Comparison of ENCODE assay signal across 9 cellular contexts in the genomic region with DNA sequence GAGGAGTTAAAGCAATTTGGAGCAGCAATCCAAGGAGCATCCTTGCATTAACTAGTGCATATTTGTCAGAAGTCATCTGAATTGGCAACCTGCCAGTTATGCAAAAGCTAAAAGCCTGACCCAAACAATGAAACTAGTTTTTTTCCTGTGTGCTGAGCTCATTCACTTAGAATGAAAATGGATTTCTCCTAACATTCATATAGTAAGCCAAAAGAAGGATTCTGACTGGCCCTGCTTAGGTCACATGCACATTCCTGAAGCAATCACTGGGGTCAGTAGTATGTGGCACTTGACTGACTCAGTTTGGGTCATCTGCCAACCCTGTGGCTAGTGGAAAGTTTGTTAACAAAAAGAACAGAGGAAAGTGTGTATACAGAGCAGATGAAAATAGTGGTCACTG. TPM values are rescaled to one million over a fixed set of nuclear protein-coding genes. Genes with fewer than 3 reads are reported as not detected.
DNase-seq lines count a peak whose midpoint lies in the region; ATAC-seq, FAIRE-seq and TF ChIP-seq lines count a peak whose summit lies in the region.
"Had no signal": no experiment of that assay in that cellular context is flagged by ENCODE, and none has a peak within 500 bp of the region (broad histone marks: within the 10 kb centered on the region; RNA-seq: fewer than 3 reads in every experiment).

No MANE protein-coding gene starts in this region.

- POLR2A ChIA-PET in BJ (lab: Charles Lee) (interaction anchor here (1.0 kb wide), 1 partner anchor 11 kb away, joined by 3 read pairs; no protein-coding TSS in a partner anchor), GM12878 (lab: Charles Lee) (interaction anchor here (0.9 kb wide), 1 partner anchor 30 kb away, joined by 3 read pairs; no protein-coding TSS in a partner anchor)

- H3K9me3 ChIP-seq in GM12878 (replicated peaks; ENCODE audit: control insufficient read depth, insufficient read depth, low read length) = no peaks in the 10 kb centered on the region

- H3K4me1 ChIP-seq in GM12878 (ENCODE audit: control insufficient read depth, insufficient read depth, low read length) = peaks cover 3% of the 10 kb centered on the region; the same call in 1 of the 2 replicates

- CTCF ChIA-PET in BJ (lab: Yijun Ruan, JAX) = interaction anchor here (1.3 kb wide), 1 partner anchor 11 kb away, joined by 6 read pairs; no protein-coding TSS in a partner anchor
- CTCF ChIA-PET in GM12878 (lab: Yijun Ruan, JAX) = interaction anchor here (0.8 to 1.2 kb wide), 3 partner anchors 11 to 25 kb away, joined by 3 to 4 read pairs (median 3); no protein-coding TSS in a partner anchor

- no TSS peak for BruUV-seq in GM12878 (replicated peaks; lab: Mats Ljungman, UMichigan)

- TF ChIP-seq CTCF in BJ (IDR thresholded peaks at IDR 0.05; ENCODE audit: insufficient read depth, low read depth, low read length) (no peak), GM12878 (IDR thresholded peaks at IDR 0.05 in 2 of 3, conservative IDR thresholded peaks at IDR 0.05 in 1 of 3; ENCODE audit: control insufficient read depth in 2 of 3, extremely low read depth in 1 of 3, insufficient read depth in 1 of 3, low read depth in 3 of 3, low read length in 3 of 3) (no peak)

- peak; percentile 23; the same call in 2 of the 3 replicates for ATAC-seq in GM12878

- DNase-seq in BJ (ENCODE audit: low read depth) = peak; percentile 80
- peak; percentile 54 for DNase-seq in HK-2 (ENCODE audit: unreplicated experiment)
- DNase-seq in GM12878 (ENCODE audit: low read depth, low spot score) = no peak
- DNase-seq in left kidney (ENCODE audit: low read depth, low spot score) = peak; percentile 49
- no peak for DNase-seq in NCI-H2029 (lab: John Stamatoyannopoulos, UW)
- DNase-seq in middle frontal gyrus (ENCODE audit: extremely low spot score, low spot score) = no peak
- DNase-seq in NCI-H2029 treated with DMSO at 0.1 percent for 48 hours (lab: John Stamatoyannopoulos, UW) = no peak
- DNase-seq in NCI-H82 (lab: John Stamatoyannopoulos, UW) = no peak

- SMC1A ChIA-PET in GM12878 (lab: Charles Lee; ENCODE audit: uncharacterized antibody, unreplicated experiment) = interaction anchor here (0.6 to 1.0 kb wide), 2 partner anchors 154 to 339 kb away, joined by 3 read pairs; no protein-coding TSS in a partner anchor

- no peak overlapping the region for H3K27ac ChIP-seq in GM12878 (ENCODE audit: control insufficient read depth, insufficient read depth)

- no peak overlapping the region for H2AFZ ChIP-seq in GM12878 (ENCODE audit: control insufficient read depth, low read depth, low read length)

- H3K27me3 ChIP-seq in BJ (ENCODE audit: control insufficient read depth, insufficient read depth, low read length) (no peaks in the 10 kb centered on the region), GM12878 (replicated peaks in 1 of 2; ENCODE audit: control insufficient read depth in 2 of 2, insufficient read depth in 2 of 2, low read length in 1 of 2) (no peaks in the 10 kb centered on the region)

- TF ChIP-seq POLR2A in GM12878 (IDR thresholded peaks at IDR 0.05; ENCODE audit: low read depth, low read length) = no peak

- TF ChIP-seq EP300 in GM12878 (IDR thresholded peaks at IDR 0.05; ENCODE audit: borderline replicate concordance in 1 of 2, control insufficient read depth in 1 of 2, low read depth in 2 of 2, low read length in 2 of 2) = no peak

- no peak for FAIRE-seq in GM12878 (lab: Jason Lieb, UNC)
- FAIRE-seq: TTC549 had no signal

- no peak overlapping the region for H3K9ac ChIP-seq in GM12878 (ENCODE audit: control insufficient read depth, insufficient read depth, low read length)

- H3K4me2 ChIP-seq in GM12878 (ENCODE audit: control insufficient read depth, insufficient read depth) = no peak overlapping the region

- TF ChIP-seq RAD21 in GM12878 (IDR thresholded peaks at IDR 0.05; ENCODE audit: insufficient read depth, low read depth, low read length) = no peak

- no peaks in the 10 kb centered on the region for H4K20me1 ChIP-seq in GM12878 (ENCODE audit: control insufficient read depth, insufficient read depth)

- intact Hi-C loops in GM12878 (cut with micrococcal nuclease; ENCODE audit: unreplicated experiment) = no loop called here

- RAD21 ChIA-PET in GM12878 (lab: Charles Lee; ENCODE audit: unreplicated experiment) = no interaction called here

- H3K79me2 ChIP-seq in GM12878 (ENCODE audit: control insufficient read depth, insufficient read depth, low read length) = no peaks in the 10 kb centered on the region

- in situ Hi-C loops in GM12878 (cut with MboI) = no loop called here

- no peak overlapping the region for H3K4me3 ChIP-seq in BJ (ENCODE audit: low read depth, low read length)
- H3K4me3 ChIP-seq in GM12878 = no peak overlapping the region

- H3K36me3 ChIP-seq in BJ (ENCODE audit: control insufficient read depth, insufficient read depth, low read length) (no peaks in the 10 kb centered on the region), GM12878 (ENCODE audit: control insufficient read depth in 2 of 2, insufficient read depth in 2 of 2, low read length in 1 of 2) (no peaks in the 10 kb centered on the region)

TF ChIP-seq in GM12878, 131 proteins besides CTCF, POLR2A, EP300 and RAD21 (continues in another document):
- no peak for TF ChIP-seq ZBTB4 (CRISPR knock-in tag; IDR thresholded peaks at IDR 0.05)

RNA-seq across cellular contexts. Expression of gene OXSM, which starts 30.5 kb away (rescaled TPM):
- 10.6 and 15.9 TPM in 2 replicates for polyA plus RNA-seq in BJ (2011; rRNA removed)
- polyA minus RNA-seq in BJ (2011; rRNA and poly(A)+ RNA removed) = 4.8 and 8.6 TPM in 2 replicates
- total RNA-seq in GM12878 (2013; cell fraction: nucleolus; rRNA removed) = 27.8 and 28.1 TPM in 2 replicates
- 12.9 and 16.8 TPM in 2 replicates for total RNA-seq in GM12878 (2014; rRNA removed)
- 13.3 and 14.2 TPM in 2 replicates for total RNA-seq in GM12878 (2014; rRNA removed; fragmentation: Illumina TruSeq; extraction: Trizol)
- 12.3 and 12.9 TPM in 2 replicates for total RNA-seq in GM12878 (2021)
- polyA plus RNA-seq in GM12878 (2011; ENCODE audit: low read depth) = 8.3 TPM
- polyA plus RNA-seq in GM12878 (2011; rRNA removed) = 37.5 and 65.0 TPM in 2 replicates
- 20.1 and 21.1 TPM in 2 replicates for polyA plus RNA-seq in GM12878 (2011; cell fraction: cytosol; rRNA removed)
- polyA plus RNA-seq in GM12878 (2011; cell fraction: nucleus; rRNA removed) = 25.1 and 31.4 TPM in 2 replicates
- polyA plus RNA-seq in GM12878 (2012) = 9.6 and 14.8 TPM in 2 replicates
- 16.9 and 19.0 TPM in 2 replicates for polyA plus RNA-seq in GM12878 (2014; fragmentation: Illumina TruSeq; extraction: Trizol)
- 10 to 100 TPM; 28.6 to 32.5 TPM for polyA plus RNA-seq in GM12878 (2014; fragmentation: Nextera tagmentation; extraction: Ambion mirVana)
- 11.9 and 13.7 TPM in 2 replicates for polyA plus RNA-seq in GM12878 (2014; rRNA removed)
- 10 to 100 TPM; 27.2 to 30.9 TPM for polyA plus RNA-seq in GM12878 (2016; fragmentation: Nextera tagmentation; extraction: Ambion mirVana)
- 17.6 and 23.0 TPM in 2 replicates for polyA minus RNA-seq in GM12878 (2011; rRNA and poly(A)+ RNA removed)
- polyA minus RNA-seq in GM12878 (2011; cell fraction: cytosol; rRNA and poly(A)+ RNA removed) = 6.1 and 7.5 TPM in 2 replicates
- polyA minus RNA-seq in GM12878 (2011; cell fraction: nucleus; rRNA and poly(A)+ RNA removed) = 12.8 and 13.4 TPM in 2 replicates

RNA-seq across cellular contexts. Expression of gene NGLY1, which starts 37.1 kb away (rescaled TPM):
- polyA plus RNA-seq in BJ (2011; rRNA removed) = 8.2 and 15.0 TPM in 2 replicates
- 7.0 and 9.5 TPM in 2 replicates for polyA minus RNA-seq in BJ (2011; rRNA and poly(A)+ RNA removed)
- total RNA-seq in GM12878 (2013; cell fraction: nucleolus; rRNA removed) = 268 and 273 TPM in 2 replicates
- 39.5 and 48.4 TPM in 2 replicates for total RNA-seq in GM12878 (2014; rRNA removed)
- total RNA-seq in GM12878 (2014; rRNA removed; fragmentation: Illumina TruSeq; extraction: Trizol) = 54.0 and 57.4 TPM in 2 replicates
- 44.6 and 47.7 TPM in 2 replicates for total RNA-seq in GM12878 (2021)
- 29.0 TPM for polyA plus RNA-seq in GM12878 (2011; ENCODE audit: low read depth)
- polyA plus RNA-seq in GM12878 (2011; rRNA removed) = 54.0 and 78.5 TPM in 2 replicates
- 22.4 and 31.4 TPM in 2 replicates for polyA plus RNA-seq in GM12878 (2011; cell fraction: cytosol; rRNA removed)
- 38.1 and 39.8 TPM in 2 replicates for polyA plus RNA-seq in GM12878 (2011; cell fraction: nucleus; rRNA removed)
- polyA plus RNA-seq in GM12878 (2012) = 49.8 and 58.0 TPM in 2 replicates
- 46.3 and 57.7 TPM in 2 replicates for polyA plus RNA-seq in GM12878 (2014; fragmentation: Illumina TruSeq; extraction: Trizol)
- 10 to 100 TPM; 29.8 to 32.2 TPM for polyA plus RNA-seq in GM12878 (2014; fragmentation: Nextera tagmentation; extraction: Ambion mirVana)
- polyA plus RNA-seq in GM12878 (2014; rRNA removed) = 27.5 and 33.8 TPM in 2 replicates
- 10 to 100 TPM; 60.2 to 73.5 TPM for polyA plus RNA-seq in GM12878 (2016; fragmentation: Nextera tagmentation; extraction: Ambion mirVana)
- 41.5 and 47.8 TPM in 2 replicates for polyA minus RNA-seq in GM12878 (2011; rRNA and poly(A)+ RNA removed)
- 19.2 and 19.6 TPM in 2 replicates for polyA minus RNA-seq in GM12878 (2011; cell fraction: cytosol; rRNA and poly(A)+ RNA removed)
- 73.1 and 100 TPM in 2 replicates for polyA minus RNA-seq in GM12878 (2011; cell fraction: nucleus; rRNA and poly(A)+ RNA removed)

Comparison
In these comparisons a context has a peak if more than half of its experiments do, and no peak if none do; other contexts are left out.
1. DNase-seq: peak in BJ (single experiment), HK-2 (single experiment) and left kidney (single experiment); none in GM12878 (single experiment), NCI-H2029 (single experiment), middle frontal gyrus (single experiment), NCI-H2029 treated with DMSO at 0.1 percent for 48 hours (single experiment) and NCI-H82 (single experiment).